In the genomic region with DNA sequence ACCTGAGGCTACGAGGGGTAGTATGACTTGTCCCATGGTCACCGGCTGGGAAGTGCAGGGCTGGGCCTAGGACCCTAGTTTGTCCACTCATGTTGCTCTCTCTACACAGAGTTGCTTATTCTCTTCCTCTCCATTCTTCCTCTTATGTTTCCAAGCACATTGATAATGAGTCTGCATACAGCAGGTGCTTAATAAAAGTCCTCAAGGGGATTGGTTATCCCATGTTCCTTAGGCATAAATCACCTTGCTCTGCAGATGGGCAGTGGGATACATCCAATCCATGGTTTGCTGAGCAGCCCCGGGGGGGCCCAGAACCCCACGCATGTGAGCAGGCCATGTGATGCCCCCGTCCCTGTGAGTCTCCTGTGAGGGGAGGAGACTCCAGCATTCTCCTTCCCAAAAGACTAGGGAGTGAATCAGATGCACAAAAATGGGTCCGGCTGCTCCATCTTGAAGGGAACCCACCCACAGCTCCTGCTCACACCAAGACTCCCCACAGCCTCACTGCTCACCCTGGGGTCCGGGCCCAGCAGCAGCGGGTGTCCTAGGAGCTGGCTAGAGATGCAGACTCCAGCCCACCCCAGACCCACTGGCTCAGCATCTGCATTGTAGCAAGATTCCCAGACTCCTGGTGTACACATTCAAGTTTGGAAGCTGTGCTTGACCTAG, we compare ENCODE assay signal across 21 cellular contexts.
DNase-seq lines count a peak whose midpoint lies in the region; ATAC-seq, FAIRE-seq and TF ChIP-seq lines count a peak whose summit lies in the region.
"Had no signal": no experiment of that assay in that cellular context is flagged by ENCODE, and none has a peak within 500 bp of the region (broad histone marks: within the 10 kb centered on the region; RNA-seq: fewer than 3 reads in every experiment).

No MANE protein-coding gene starts in this region.

- ATAC-seq in Right ventricle myocardium superior (ENCODE audit: poor library complexity) (no peak), left cardiac atrium (no peak), lower lobe of right lung (no peak), upper lobe of right lung (no peak)
- ATAC-seq: GM12878 had no signal

- H3K27ac ChIP-seq in angular gyrus (ENCODE audit: low read depth, low read length) = peak overlapping the region; percentile 31
- H3K27ac ChIP-seq in lower lobe of right lung = no peak overlapping the region
- no peak overlapping the region for H3K27ac ChIP-seq in upper lobe of right lung
- H3K27ac ChIP-seq: 22Rv1 had no signal

- H3K4me1 ChIP-seq in lower lobe of right lung (peaks cover 23% of the 10 kb centered on the region), upper lobe of right lung (peaks cover 9% of the 10 kb centered on the region)
- H3K4me1 ChIP-seq: BE2C had no signal

- DNase-seq in Right ventricle myocardium superior = peak; percentile 30
- no peak for DNase-seq in left cardiac atrium
- DNase-seq in lower lobe of right lung = peak; percentile 34
- DNase-seq in upper lobe of right lung = peak; percentile 55
- DNase-seq in cerebellar cortex (ENCODE audit: low spot score) = no peak
- no peak for DNase-seq in GM19239 (ENCODE audit: insufficient read length, low spot score)
- no peak for DNase-seq in SIG-M5 (lab: John Stamatoyannopoulos, UW)
- DNase-seq: BE2C; CD8-positive, alpha-beta memory T cell; DND-41; HCEC 1CT; KG1; NCI-H1417 treated with DMSO at 0.1 percent for 48 hours; NCI-H1930; NCI-H2171; NCI-H446; NCI-H69 had no signal

- H3K4me3 ChIP-seq in lower lobe of right lung (no peak overlapping the region), upper lobe of right lung (no peak overlapping the region)
- H3K4me3 ChIP-seq: GM12878 had no signal

- FAIRE-seq in GM19239 (lab: Jason Lieb, UNC) = no peak
- FAIRE-seq: G401.6, GM12878 had no signal

- intact Hi-C loops in Right ventricle myocardium superior (cut with DNase I) (no loop called here), left cardiac atrium (cut with DNase I) (loop anchor here in 1 of 2 donors (10.0 kb wide), 1 partner anchor 185 kb away; no protein-coding TSS in a partner anchor), lower lobe of right lung (cut with DNase I) (no loop called here), upper lobe of right lung (cut with DNase I) (no loop called here)

- peaks cover 4% of the 10 kb centered on the region for H3K9me3 ChIP-seq in lower lobe of right lung
- peaks cover 4% of the 10 kb centered on the region for H3K9me3 ChIP-seq in upper lobe of right lung
- H3K9me3 ChIP-seq: BE2C had no signal

- TF ChIP-seq CTCF in lower lobe of right lung (IDR thresholded peaks at IDR 0.05) (no peak), upper lobe of right lung (IDR thresholded peaks at IDR 0.05) (no peak)

- H3K36me3 ChIP-seq in lower lobe of right lung = no peaks in the 10 kb centered on the region
- H3K36me3 ChIP-seq in upper lobe of right lung = no peaks in the 10 kb centered on the region
- H3K36me3 ChIP-seq: BE2C had no signal

- H3K27me3 ChIP-seq in lower lobe of right lung (ENCODE audit: low read depth) (peaks cover 49% of the 10 kb centered on the region), upper lobe of right lung (peaks cover 32% of the 10 kb centered on the region)
- H3K27me3 ChIP-seq: BE2C had no signal

Comparison
In these comparisons a context has a peak if more than half of its experiments do, and no peak if none do; other contexts are left out.
1. DNase-seq: peak in Right ventricle myocardium superior (single experiment), lower lobe of right lung (single experiment) and upper lobe of right lung (single experiment); none in left cardiac atrium (single experiment), cerebellar cortex (single experiment), GM19239 (single experiment) and SIG-M5 (single experiment).